In the genomic region with DNA sequence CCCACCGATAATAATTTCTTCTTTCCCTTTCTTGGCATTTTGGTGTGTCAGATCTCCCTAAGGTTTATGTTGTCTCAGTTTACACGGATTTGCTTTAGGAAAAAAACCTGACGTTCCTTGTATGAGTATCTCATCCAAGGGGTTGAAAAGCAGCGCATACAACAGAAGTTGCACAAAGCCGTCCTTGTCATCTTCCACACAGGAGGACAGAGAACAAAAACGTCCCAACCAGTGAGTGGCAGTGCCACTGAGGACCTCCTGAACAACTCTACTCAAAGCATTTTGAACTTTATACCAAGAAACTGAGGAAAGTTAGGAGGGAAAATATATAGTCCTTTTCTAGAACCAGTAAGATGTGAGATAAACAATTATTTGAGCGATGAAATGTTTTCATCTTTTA, we compare ENCODE assay signal across 19 cellular contexts.
"Had no signal": no experiment of that assay in that cellular context is flagged by ENCODE, and none has a peak within 500 bp of the region (broad histone marks: within the 10 kb centered on the region; RNA-seq: fewer than 3 reads in every experiment).

No MANE protein-coding gene starts in this region.

- H3K4me3 Mint-ChIP-seq: activated CD8-positive, alpha-beta memory T cell treated with anti-CD3 and anti-CD28 coated beads, Interleukin-2, amount 10 ng/mL, durations not matched to agents 7 days and 5 days; activated naive CD8-positive, alpha-beta T cell treated with anti-CD3 and anti-CD28 coated beads, Interleukin-2, amount 10 ng/mL, durations not matched to agents 7 days and 5 days; activated T-helper 17 cell treated with anti-CD3 and anti-CD28 coated beads, Interleukin-2, amount 50 U/mL, for 72 hours; endodermal cell; type B pancreatic cell had no signal

- H3K4me1 ChIP-seq: body of pancreas, pancreas, suprapubic skin had no signal

- H3K27me3 ChIP-seq: body of pancreas, neutrophil, pancreas, suprapubic skin had no signal

- H3K27ac ChIP-seq: body of pancreas, epithelial cell of prostate, neutrophil, pancreas, SK-N-MC, suprapubic skin, WERI-Rb-1 had no signal

- H3K36me3 ChIP-seq: neutrophil, pancreas, suprapubic skin, WERI-Rb-1 had no signal

- H3K4me1 Mint-ChIP-seq: activated CD8-positive, alpha-beta memory T cell treated with anti-CD3 and anti-CD28 coated beads, Interleukin-2, amount 10 ng/mL, durations not matched to agents 7 days and 5 days; activated T-helper 17 cell treated with anti-CD3 and anti-CD28 coated beads, Interleukin-2, amount 50 U/mL, for 72 hours; endodermal cell had no signal

- H3K9me3 Mint-ChIP-seq: activated naive CD8-positive, alpha-beta T cell treated with anti-CD3 and anti-CD28 coated beads, Interleukin-2, amount 10 ng/mL, durations not matched to agents 7 days and 5 days; activated T-helper 17 cell treated with anti-CD3 and anti-CD28 coated beads, Interleukin-2, amount 50 U/mL, for 72 hours; endodermal cell had no signal

- H3K27ac Mint-ChIP-seq: activated CD8-positive, alpha-beta memory T cell treated with anti-CD3 and anti-CD28 coated beads, Interleukin-2, amount 10 ng/mL, durations not matched to agents 7 days and 5 days; activated naive CD8-positive, alpha-beta T cell treated with anti-CD3 and anti-CD28 coated beads, Interleukin-2, amount 10 ng/mL, durations not matched to agents 7 days and 5 days; activated T-helper 17 cell treated with anti-CD3 and anti-CD28 coated beads, Interleukin-2, amount 50 U/mL, for 72 hours; endodermal cell; type B pancreatic cell had no signal

- H3K36me3 Mint-ChIP-seq: activated CD8-positive, alpha-beta memory T cell treated with anti-CD3 and anti-CD28 coated beads, Interleukin-2, amount 10 ng/mL, durations not matched to agents 7 days and 5 days; activated naive CD8-positive, alpha-beta T cell treated with anti-CD3 and anti-CD28 coated beads, Interleukin-2, amount 10 ng/mL, durations not matched to agents 7 days and 5 days had no signal

- H3K4me3 ChIP-seq: body of pancreas, pancreas, SK-N-MC, suprapubic skin had no signal

- ATAC-seq: activated CD8-positive, alpha-beta memory T cell treated with anti-CD3 and anti-CD28 coated beads, Interleukin-2, amount 10 ng/mL, durations not matched to agents 7 days and 5 days; activated T-helper 17 cell treated with anti-CD3 and anti-CD28 coated beads, Interleukin-2, amount 50 U/mL, for 72 hours; body of pancreas; pancreas; stimulated activated naive CD8-positive, alpha-beta T cell treated with anti-CD3 and anti-CD28 coated beads, Interleukin-15, Interleukin-2, amounts not matched to agents 100 U/mL and 50 U/mL, for 24 hours had no signal

- H3K27me3 Mint-ChIP-seq: type B pancreatic cell had no signal

- DNase-seq: activated CD4-positive, alpha-beta T cell treated with anti-CD3 and anti-CD28 coated beads for 1 hour; activated CD4-positive, alpha-beta T cell treated with anti-CD3 and anti-CD28 coated beads, Interleukin-2, amount 50 U/mL, for 48 hours; activated CD8-positive, alpha-beta memory T cell treated with anti-CD3 and anti-CD28 coated beads, Interleukin-2, amount 10 ng/mL, durations not matched to agents 7 days and 5 days; activated naive CD4-positive, alpha-beta T cell treated with Interleukin-2 at 50 U/mL for 16 hours; activated naive CD8-positive, alpha-beta T cell treated with anti-CD3 and anti-CD28 coated beads, Interleukin-2, amount 10 ng/mL, durations not matched to agents 7 days and 5 days; body of pancreas; endodermal cell; foreskin fibroblast; mesendoderm; pancreas; stimulated activated CD4-positive, alpha-beta T cell treated with anti-CD3 and anti-CD28 coated beads, Interleukin-2, amount 100 ng/mL, for 24 hours; stimulated activated naive CD8-positive, alpha-beta T cell treated with anti-CD3 and anti-CD28 coated beads, Interleukin-15, Interleukin-2, amounts not matched to agents 100 U/mL and 50 U/mL, for 24 hours; WERI-Rb-1 had no signal

- H3K9me3 ChIP-seq: body of pancreas, neutrophil, pancreas, suprapubic skin had no signal
